In the genomic region with DNA sequence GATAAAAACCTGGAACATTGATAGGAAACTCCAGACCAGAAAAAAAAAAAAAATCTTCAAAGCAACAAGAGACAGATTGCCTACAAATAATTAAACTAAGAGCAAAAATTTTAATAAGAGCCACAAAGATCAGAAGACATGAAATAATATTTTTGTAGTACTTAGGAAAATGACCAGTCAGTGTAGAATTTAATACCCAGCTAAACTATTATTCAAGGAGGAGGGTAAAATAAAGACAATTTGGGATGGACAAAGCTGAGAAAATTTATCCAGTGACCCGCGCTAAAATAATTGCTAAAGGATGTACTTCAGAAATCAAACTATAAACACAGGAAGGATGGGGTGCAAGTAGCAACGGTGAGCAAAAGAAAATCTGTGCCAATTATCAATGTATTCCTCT, we compare ENCODE assay signal across 27 cellular contexts.
"Had no signal": no experiment of that assay in that cellular context is flagged by ENCODE, and none has a peak within 500 bp of the region (broad histone marks: within the 10 kb centered on the region; RNA-seq: fewer than 3 reads in every experiment).

No MANE protein-coding gene starts in this region.

- FAIRE-seq: urothelium cell line had no signal

- H3K27me3 ChIP-seq: stomach, suprapubic skin, testis, thyroid gland, tibial artery, tibial nerve, transverse colon, upper lobe of left lung, upper lobe of right lung, uterus, vagina had no signal

- H3K4me3 ChIP-seq: stomach, suprapubic skin, testis, thoracic aorta, thyroid gland, tibial artery, tibial nerve, transverse colon, upper lobe of left lung, upper lobe of right lung, uterus, vagina had no signal

- H3K9me3 ChIP-seq: suprapubic skin, testis, thyroid gland, tibial artery, transverse colon, upper lobe of left lung, upper lobe of right lung, uterus, vagina had no signal

- H3K27ac ChIP-seq: stomach, suprapubic skin, testis, thoracic aorta, thyroid gland, tibial artery, tibial nerve, transverse colon, upper lobe of left lung, upper lobe of right lung, uterus, vagina had no signal

- ATAC-seq: stimulated activated effector memory CD8-positive, alpha-beta T cell treated with anti-CD3 and anti-CD28 coated beads, Interleukin-12 subunit alpha, Interleukin-12 subunit beta, amount 100 ng/mL, for 72 hours; stimulated activated memory B cell treated with anti-CD40 and anti-IgM and Interleukin-4, amounts not matched to agents 10 μg/mL and 1 μg/mL and 100 μg/mL, for 72 hours; stimulated activated naive B cell treated with anti-CD40 and anti-IgM and Interleukin-4, amounts not matched to agents 10 μg/mL and 1 μg/mL and 100 μg/mL, for 72 hours; stimulated activated naive CD8-positive, alpha-beta T cell treated with anti-CD3 and anti-CD28 coated beads, Interleukin-15, amount 100 ng/mL, for 72 hours; stimulated activated naive CD8-positive, alpha-beta T cell treated with anti-CD3 and anti-CD28 coated beads, Interleukin-15, Interleukin-2, amounts not matched to agents 100 U/mL and 50 U/mL, for 24 hours; upper lobe of right lung had no signal

- H3K4me1 ChIP-seq: testis, thyroid gland, tibial artery, transverse colon, upper lobe of left lung, uterus, vagina had no signal

- H3K36me3 ChIP-seq: stomach, suprapubic skin, thoracic aorta, thyroid gland, tibial artery, tibial nerve, transverse colon, upper lobe of left lung, upper lobe of right lung, uterus, vagina had no signal

- DNase-seq: stimulated activated CD4-positive, alpha-beta T cell treated with anti-CD3 and anti-CD28 coated beads, Interleukin-2, amount 100 ng/mL, for 48 hours; stimulated activated CD4-positive, alpha-beta T cell treated with anti-CD3 and anti-CD28 coated beads, Interleukin-4, amount 100 ng/mL, for 1 hour; stimulated activated CD4-positive, alpha-beta T cell treated with anti-CD3 and anti-CD28 coated beads, Interleukin-4, amount 100 ng/mL, for 24 hours; stimulated activated CD4-positive, alpha-beta T cell treated with anti-CD3 and anti-CD28 coated beads, Interleukin-4, amount 100 ng/mL, for 4 hours; stimulated activated CD8-positive, alpha-beta memory T cell treated with anti-CD3 and anti-CD28 coated beads, Interleukin-4, amount 100 ng/mL, for 48 hours; stimulated activated naive B cell treated with anti-CD40 and anti-IgM and Interleukin-4, amounts not matched to agents 10 μg/mL and 1 μg/mL and 100 μg/mL, for 72 hours; stimulated activated naive CD4-positive, alpha-beta T cell; stimulated activated naive CD4-positive, alpha-beta T cell treated with Interleukin-2 at 50 U/mL for 16 hours; stimulated activated naive CD8-positive, alpha-beta T cell treated with anti-CD3 and anti-CD28 coated beads, Interleukin-15, amount 100 ng/mL, for 72 hours; stimulated activated naive CD8-positive, alpha-beta T cell treated with anti-CD3 and anti-CD28 coated beads, Interleukin-15, Interleukin-2, amounts not matched to agents 100 U/mL and 50 U/mL, for 24 hours; stomach; substantia nigra; testis; thyroid gland; tibial artery; transverse colon; trophoblast cell; upper lobe of left lung; upper lobe of right lung; uterus had no signal
